In the genomic region with DNA sequence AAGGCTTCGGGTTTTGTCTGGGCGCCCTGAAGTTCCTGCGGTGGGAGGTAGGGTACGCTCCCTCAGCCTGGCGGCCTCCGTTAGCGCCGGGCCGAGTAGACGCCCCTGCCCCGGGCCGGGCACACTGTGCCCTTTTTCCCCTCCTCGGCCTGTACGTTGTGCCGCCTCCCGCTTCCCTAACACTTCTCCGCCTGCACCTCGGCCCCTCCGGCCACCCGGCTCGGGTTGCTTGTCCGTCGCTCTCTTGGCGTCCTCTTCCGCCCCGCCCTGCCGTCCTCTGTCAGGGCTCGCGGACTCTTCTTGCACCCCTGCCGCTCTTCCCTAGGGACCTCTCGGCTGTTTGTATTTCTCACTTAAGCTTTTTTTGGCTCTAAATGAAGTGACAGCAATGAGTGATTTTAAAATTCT, we compare ENCODE assay signal across 8 cellular contexts. TPM values are rescaled to one million over a fixed set of nuclear protein-coding genes. Genes with fewer than 3 reads are reported as not detected.
DNase-seq lines count a peak whose midpoint lies in the region; ATAC-seq and TF ChIP-seq lines count a peak whose summit lies in the region.

No MANE protein-coding gene starts in this region.

- H3K27ac Mint-ChIP-seq in immature natural killer cell, result peak overlapping the region; percentile 97 to 100 (median 98)
- H3K27ac Mint-ChIP-seq in stimulated activated memory B cell treated with anti-CD40 and anti-IgM and Interleukin-4, amounts not matched to agents 10 μg/mL and 1 μg/mL and 100 μg/mL, for 72 hours, result peak overlapping the region; percentile 97

- peak; percentile 34 for TF ChIP-seq CTCF in astrocyte of the cerebellum (IDR thresholded peaks at IDR 0.05; ENCODE audit: low read depth, low read length, missing control alignments)

- H3K4me1 Mint-ChIP-seq in immature natural killer cell, result peaks cover 23 to 39% of the 10 kb centered on the region in 2 donors
- H3K4me1 Mint-ChIP-seq in stimulated activated memory B cell treated with anti-CD40 and anti-IgM and Interleukin-4, amounts not matched to agents 10 μg/mL and 1 μg/mL and 100 μg/mL, for 72 hours, result peaks cover 26% of the 10 kb centered on the region

- in situ Hi-C loops in astrocyte of the cerebellum (cut with HindIII; ENCODE audit: low sequenced_read_pairs), result no loop called here

- ATAC-seq in GM19043 (IDR thresholded peaks at IDR 0.05; ENCODE audit: low read depth, unreplicated experiment) (peak; percentile 32), HG03108 (IDR thresholded peaks at IDR 0.05; ENCODE audit: unreplicated experiment) (peak; percentile 40)
- peak; percentile 71 for ATAC-seq in stimulated activated memory B cell treated with anti-CD40 and anti-IgM and Interleukin-4, amounts not matched to agents 10 μg/mL and 1 μg/mL and 100 μg/mL, for 72 hours

- peak overlapping the region; percentile 94 to 100 (median 98) for H3K4me3 Mint-ChIP-seq in immature natural killer cell
- H3K4me3 Mint-ChIP-seq in stimulated activated memory B cell treated with anti-CD40 and anti-IgM and Interleukin-4, amounts not matched to agents 10 μg/mL and 1 μg/mL and 100 μg/mL, for 72 hours, result peak overlapping the region; percentile 94

- H3K27me3 Mint-ChIP-seq in immature natural killer cell (ENCODE audit: low read depth in 3 of 3), result peaks cover 10 to 11% (median 10%) of the 10 kb centered on the region in 3 donors
- H3K27me3 Mint-ChIP-seq in stimulated activated memory B cell treated with anti-CD40 and anti-IgM and Interleukin-4, amounts not matched to agents 10 μg/mL and 1 μg/mL and 100 μg/mL, for 72 hours, result no peaks in the 10 kb centered on the region

- H3K36me3 Mint-ChIP-seq in immature natural killer cell, result no peaks in the 10 kb centered on the region
- no peaks in the 10 kb centered on the region for H3K36me3 Mint-ChIP-seq in stimulated activated memory B cell treated with anti-CD40 and anti-IgM and Interleukin-4, amounts not matched to agents 10 μg/mL and 1 μg/mL and 100 μg/mL, for 72 hours

- DNase-seq in DMS53 treated with DMSO at 0.1 percent for 48 hours (lab: John Stamatoyannopoulos, UW; ENCODE audit: unreplicated experiment), result peak; percentile 32
- peak; percentile 84 for DNase-seq in NCI-H82 (lab: John Stamatoyannopoulos, UW)
- DNase-seq in astrocyte of the cerebellum (ENCODE audit: low read depth), result no peak
- DNase-seq in immature natural killer cell, result no peak
- DNase-seq in cortex of kidney (lab: John Stamatoyannopoulos, UW), result no peak

- peak overlapping the region; percentile 83 for H3K4me3 ChIP-seq in astrocyte of the cerebellum (ENCODE audit: low read depth, low read length)

- no peaks in the 10 kb centered on the region for H3K9me3 Mint-ChIP-seq in immature natural killer cell
- no peaks in the 10 kb centered on the region for H3K9me3 Mint-ChIP-seq in stimulated activated memory B cell treated with anti-CD40 and anti-IgM and Interleukin-4, amounts not matched to agents 10 μg/mL and 1 μg/mL and 100 μg/mL, for 72 hours

RNA-seq across cellular contexts. Expression of a gene that starts 0.4 kb away (rescaled TPM):
- polyA plus RNA-seq in immature natural killer cell, result under 1 TPM in 2 of 3 donors, not detected in 1; 0.20 to 0.38 TPM

RNA-seq across cellular contexts. Expression of a gene that starts 25.3 kb away (rescaled TPM):
- polyA plus RNA-seq in immature natural killer cell, result 10 to 100 TPM; 18.9 to 21.2 (median 19.1) TPM

RNA-seq across cellular contexts. Expression of a gene that starts 29.6 kb away (rescaled TPM):
- polyA plus RNA-seq in immature natural killer cell, result 10 to 100 TPM; 31.3 to 65.7 (median 45.7) TPM

Comparison
In these comparisons a context has a peak if more than half of its experiments do, and no peak if none do; other contexts are left out.
1. DNase-seq: peak in DMS53 treated with DMSO at 0.1 percent for 48 hours (single experiment) and NCI-H82 (single experiment); none in astrocyte of the cerebellum (single experiment), immature natural killer cell (0 of 3) and cortex of kidney (single experiment).
2. Peak in every context shown above with its lines, with median percentiles within 50 percentile points of each other: ATAC-seq.